In genomic region chr2:44464437-44464836, GRCh38 we compare ENCODE assay signal across 23 cellular contexts.
A peak's percentile ranks its signal among the peaks of the same experiment; 100 is the strongest.
DNase-seq lines count a peak whose midpoint lies in the region; ATAC-seq and TF ChIP-seq lines count a peak whose summit lies in the region.
"Had no signal": no experiment of that assay in that cellular context is flagged by ENCODE, and none has a peak within 500 bp of the region (broad histone marks: within the 10 kb centered on the region; RNA-seq: fewer than 3 reads in every experiment).

No MANE protein-coding gene starts in this region.

- H2BK20ac ChIP-seq in H9 (ENCODE audit: low read depth, low read length, poor library complexity, severe bottlenecking) = no peak overlapping the region

- no peak overlapping the region for H4K91ac ChIP-seq in H9 (ENCODE audit: insufficient read length, low read depth, low read length)

- CTCF ChIA-PET in WTC11 (lab: Charles Lee) = interaction anchor here (0.7 to 2.6 kb wide), 4 partner anchors 14 to 281 kb away, joined by 3 to 57 read pairs (median 9); no protein-coding TSS in a partner anchor

- no peaks in the 10 kb centered on the region for H3K23me2 ChIP-seq in H9 (ENCODE audit: insufficient read length, low read depth, low read length, poor library complexity, severe bottlenecking)

- H3K9me3 Mint-ChIP-seq in H9 (peaks cover 47 to 49% of the 10 kb centered on the region in 2 experiments), WTC11 (peaks cover 49% of the 10 kb centered on the region)

- no peak overlapping the region for H2BK12ac ChIP-seq in H9 (ENCODE audit: insufficient read length, low read depth, low read length)

- no peaks in the 10 kb centered on the region for H4K20me1 ChIP-seq in H9 (ENCODE audit: control insufficient read depth, insufficient read depth, insufficient read length)
- H4K20me1 ChIP-seq: BLaER1 treated with 17β-estradiol and CSF1 and Interleukin-3, amounts not matched to agents 10 nM and 100 nM had no signal

- H3K4ac ChIP-seq in H9 (ENCODE audit: low read depth, low read length) = no peak overlapping the region

- H3K4me1 ChIP-seq in H9 (ENCODE audit: insufficient read depth, low read length) = peaks cover 13% of the 10 kb centered on the region
- H3K4me1 ChIP-seq in HUES6 (ENCODE audit: control insufficient read depth, insufficient read depth, low read length) = peaks cover 26% of the 10 kb centered on the region
- peaks cover 35% of the 10 kb centered on the region; the same call in 1 of the 2 replicates for H3K4me1 ChIP-seq in iPS-20b (ENCODE audit: insufficient read depth, low read length)
- H3K4me1 ChIP-seq: A549; BE2C; BLaER1 treated with 17β-estradiol and CSF1 and Interleukin-3, amounts not matched to agents 10 nM and 100 nM had no signal

- no peak overlapping the region for H3K56ac ChIP-seq in H9 (ENCODE audit: insufficient read length, low read depth, low read length)

- no peak overlapping the region for H3K4me2 ChIP-seq in H9 (ENCODE audit: insufficient read depth, insufficient read length, low read length)
- H3K4me2 ChIP-seq: A549; BLaER1 treated with 17β-estradiol and CSF1 and Interleukin-3, amounts not matched to agents 10 nM and 100 nM had no signal

- no peak overlapping the region for H2BK120ac ChIP-seq in H9 (ENCODE audit: low read depth, low read length, poor library complexity, severe bottlenecking)

- H3K23ac ChIP-seq in H9 (ENCODE audit: insufficient read length, low read depth, low read length) = no peak overlapping the region

- H3K4me3 ChIP-seq in HUES6 (ENCODE audit: low read depth, low read length) = no peak overlapping the region
- peak overlapping the region; percentile 1; the same call in 1 of the 2 replicates for H3K4me3 ChIP-seq in iPS-20b (ENCODE audit: low read length)
- H3K4me3 ChIP-seq: A549; BLaER1 treated with 17β-estradiol and CSF1 and Interleukin-3, amounts not matched to agents 10 nM and 100 nM; GM12878 had no signal

- H2BK15ac ChIP-seq in H9 (ENCODE audit: low read depth, low read length) = no peak overlapping the region

- POLR2A ChIA-PET in WTC11 (lab: Charles Lee) = no interaction called here

- no peak overlapping the region for H4K8ac ChIP-seq in H9 (replicated peaks; ENCODE audit: insufficient read length, low read depth, low read length)

- no peaks in the 10 kb centered on the region for H3K79me2 ChIP-seq in H9 (ENCODE audit: insufficient read depth, low read length)

- no peak for ATAC-seq in WTC11
- no peak for ATAC-seq in HG03135 (IDR thresholded peaks at IDR 0.05; ENCODE audit: unreplicated experiment)
- ATAC-seq: A549, GM12878 had no signal

- H3K36me3 ChIP-seq in HUES6 (ENCODE audit: control insufficient read depth, insufficient read depth, low read length) (no peaks in the 10 kb centered on the region), iPS-20b (ENCODE audit: insufficient read depth, low read depth, low read length) (no peaks in the 10 kb centered on the region; the same call in 1 of the 2 replicates)
- H3K36me3 ChIP-seq: BE2C had no signal

- H3K4me1 Mint-ChIP-seq in H9 (peaks cover 42 to 48% of the 10 kb centered on the region in 2 experiments), WTC11 (peaks cover 51% of the 10 kb centered on the region)
- H3K4me1 Mint-ChIP-seq: CD14-positive monocyte; CD8-positive, alpha-beta memory T cell had no signal

- no peak overlapping the region for H3T11ph ChIP-seq in H9 (ENCODE audit: low read length)

- no peak overlapping the region for H2AK5ac ChIP-seq in H9 (ENCODE audit: insufficient read length, low read length)

- DNase-seq in H9 (no peak), WTC11 (ENCODE audit: low spot score) (no peak), NOMO-1 treated with dmso at 0.1 percent for 144 hours (lab: John Stamatoyannopoulos, UW; ENCODE audit: unreplicated experiment) (no peak)
- no peak for DNase-seq in activated CD4-positive, CD25-positive, alpha-beta regulatory T cell treated with anti-CD3 and anti-CD28 coated beads, Interleukin-2, amount 50 U/mL, for 72 hours
- DNase-seq: 8988T; ACHN; AML-193; BE2C; CD4-positive, alpha-beta T cell; CD8-positive, alpha-beta memory T cell; DMS 273 treated with DMSO at 0.1 percent for 48 hours; DMS79; EL; GDM1; GOT3; H7 had no signal

- H3K27me3 ChIP-seq in H9 (ENCODE audit: insufficient read depth, low read length) (no peaks in the 10 kb centered on the region), HUES6 (ENCODE audit: control insufficient read depth, insufficient read depth, low read length) (no peaks in the 10 kb centered on the region), iPS-20b (ENCODE audit: insufficient read depth, low read length) (no peaks in the 10 kb centered on the region)
- H3K27me3 ChIP-seq: BE2C; BLaER1 treated with 17β-estradiol and CSF1 and Interleukin-3, amounts not matched to agents 10 nM and 100 nM had no signal

- H3K4me3 Mint-ChIP-seq in H9 (no peak overlapping the region), WTC11 (no peak overlapping the region)
- H3K4me3 Mint-ChIP-seq: CD14-positive monocyte; CD4-positive, alpha-beta T cell; CD8-positive, alpha-beta memory T cell had no signal

- no peak overlapping the region for H2BK5ac ChIP-seq in H9 (ENCODE audit: insufficient read length, low read length)

- H3K14ac ChIP-seq in H9 (ENCODE audit: insufficient read depth, low read length) = no peak overlapping the region

- H3K9me3 ChIP-seq in H9 (ENCODE audit: control insufficient read depth, low read depth, low read length) (no peaks in the 10 kb centered on the region), HUES6 (ENCODE audit: control insufficient read depth, insufficient read depth, low read depth, low read length) (peaks cover 34% of the 10 kb centered on the region), iPS-20b (ENCODE audit: insufficient read depth, low read depth, low read length) (peaks cover 31% of the 10 kb centered on the region; the same call in 1 of the 2 replicates)
- H3K9me3 ChIP-seq: BE2C had no signal

- H3K27ac ChIP-seq in H9 (ENCODE audit: insufficient read length, low read depth, low read length) (peak overlapping the region; percentile 86), HUES6 (ENCODE audit: low read depth, low read length) (peak overlapping the region; percentile 74; the same call in 1 of the 2 replicates), iPS-20b (ENCODE audit: low read length) (peak overlapping the region; percentile 41)
- H3K27ac ChIP-seq: A549; BLaER1 treated with 17β-estradiol and CSF1 and Interleukin-3, amounts not matched to agents 10 nM and 100 nM had no signal

- peaks cover 25 to 56% (median 42%) of the 10 kb centered on the region in 3 experiments for H3K36me3 Mint-ChIP-seq in H9 (ENCODE audit: insufficient read depth in 1 of 3, low read depth in 3 of 3)
- H3K36me3 Mint-ChIP-seq in WTC11 = peaks cover 49% of the 10 kb centered on the region
- H3K36me3 Mint-ChIP-seq: CD14-positive monocyte had no signal

- H3K27ac Mint-ChIP-seq in H9 (peak overlapping the region in 2 of 3 experiments; percentile 96 to 98; a peak in 4 of 7 replicates), WTC11 (peak overlapping the region; percentile 97)
- H3K27ac Mint-ChIP-seq: CD14-positive monocyte; CD4-positive, alpha-beta T cell; CD8-positive, alpha-beta memory T cell had no signal

- no peak overlapping the region for H2AFZ ChIP-seq in H9 (ENCODE audit: low read length)

- no peak overlapping the region for H3K18ac ChIP-seq in H9 (ENCODE audit: insufficient read length, low read depth, low read length)

- no peaks in the 10 kb centered on the region for H3K79me1 ChIP-seq in H9 (ENCODE audit: insufficient read depth, low read depth, low read length, poor library complexity, severe bottlenecking)

- H3K27me3 Mint-ChIP-seq in H9 (ENCODE audit: low read depth) (no peaks in the 10 kb centered on the region), WTC11 (ENCODE audit: low read depth) (no peaks in the 10 kb centered on the region)
- H3K27me3 Mint-ChIP-seq: CD4-positive, alpha-beta T cell; CD8-positive, alpha-beta memory T cell had no signal

- H3K9ac ChIP-seq in H9 (ENCODE audit: extremely low read depth, insufficient read length, low read length) (no peak overlapping the region), HUES6 (ENCODE audit: low read length) (no peak overlapping the region), iPS-20b (ENCODE audit: low read depth, low read length) (peak overlapping the region; percentile 29; the same call in 1 of the 2 replicates)
- H3K9ac ChIP-seq: BLaER1 treated with 17β-estradiol and CSF1 and Interleukin-3, amounts not matched to agents 10 nM and 100 nM had no signal

- no CpG with 5 or more reads among the region's 1 CpG for WGBS in H9 (ENCODE audit: extremely low coverage, insufficient read length, low lambda C conversion rate)

- TF ChIP-seq CTCF in H9 (conservative IDR thresholded peaks at IDR 0.05) = no peak
- TF ChIP-seq CTCF in WTC11 (IDR thresholded peaks at IDR 0.05) = no peak

- H4K5ac ChIP-seq in H9 (ENCODE audit: insufficient read length, low read depth, low read length) = no peak overlapping the region

TF ChIP-seq in WTC11, 78 proteins besides CTCF, POLR2A, EP300 and RAD21:
- no peak for TF ChIP-seq NFATC4 (CRISPR knock-in tag; IDR thresholded peaks at IDR 0.05)
- no peak for TF ChIP-seq MLX (CRISPR knock-in tag; IDR thresholded peaks at IDR 0.05)
- TF ChIP-seq SMAD4 (CRISPR knock-in tag; IDR thresholded peaks at IDR 0.05) = no peak
- TF ChIP-seq FOXK1 (CRISPR knock-in tag; IDR thresholded peaks at IDR 0.05) = no peak
- no peak for TF ChIP-seq ZNF121 (CRISPR knock-in tag; IDR thresholded peaks at IDR 0.05)
- TF ChIP-seq ZNF138 (CRISPR knock-in tag; conservative IDR thresholded peaks at IDR 0.05) = no peak
- TF ChIP-seq ZNF423 (CRISPR knock-in tag; IDR thresholded peaks at IDR 0.05) = no peak
- no peak for TF ChIP-seq ZNF263 (CRISPR knock-in tag; IDR thresholded peaks at IDR 0.05; ENCODE audit: low read depth)
TF ChIP-seq in WTC11: peak in this region for 0.
